ENCODE assay signal across 13 cellular contexts in the genomic region with DNA sequence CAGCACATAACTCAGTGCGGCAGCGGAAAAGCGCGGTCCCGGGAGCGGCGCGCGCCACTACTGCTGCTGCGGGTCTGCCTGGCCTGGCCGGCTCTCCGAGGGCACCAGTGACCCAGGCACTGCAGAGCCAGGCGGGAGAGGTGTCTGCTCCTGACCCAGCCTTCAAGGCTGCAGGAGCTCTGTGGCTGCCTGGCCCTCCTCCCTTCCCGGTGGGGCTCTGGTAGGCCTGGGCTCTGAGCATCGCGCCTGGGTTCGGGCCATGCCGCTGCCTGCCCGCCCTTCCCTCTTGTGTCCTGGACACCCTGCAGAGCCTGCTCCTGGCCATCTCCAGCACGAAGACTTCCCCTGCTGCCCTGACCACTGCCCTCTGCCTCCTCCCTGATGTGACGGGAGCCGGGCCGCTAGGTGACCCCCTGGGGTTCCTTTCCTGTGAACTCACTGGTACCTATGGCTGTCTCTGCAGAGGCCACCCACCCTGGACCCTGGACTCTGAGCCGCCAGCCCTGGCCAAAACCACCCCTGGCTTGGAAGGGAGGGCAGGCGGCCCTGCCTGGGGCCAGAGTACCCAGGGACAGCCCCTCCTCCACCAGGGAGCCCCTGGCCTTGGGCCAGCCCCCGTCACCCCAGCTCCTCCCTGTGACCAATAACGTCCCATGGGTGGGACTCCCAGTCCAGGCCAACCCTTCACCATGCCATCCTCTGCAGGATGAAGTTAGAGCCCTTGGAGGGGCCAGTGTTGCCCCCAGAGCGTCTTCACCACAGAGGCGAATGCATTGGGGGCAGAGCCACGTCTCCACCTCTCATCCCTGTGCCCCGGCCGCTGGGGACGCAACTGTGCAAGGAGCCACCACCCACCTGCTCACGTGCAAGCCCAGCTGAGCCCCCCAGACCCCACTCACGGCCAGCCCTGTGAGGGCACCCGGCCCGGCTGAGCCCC. TPM values are rescaled to one million over a fixed set of nuclear protein-coding genes. Genes with fewer than 3 reads are reported as not detected.
A peak's percentile ranks its signal among the peaks of the same experiment; 100 is the strongest.
DNase-seq lines count a peak whose midpoint lies in the region; ATAC-seq, FAIRE-seq and TF ChIP-seq lines count a peak whose summit lies in the region.
"Had no signal": no experiment of that assay in that cellular context is flagged by ENCODE, and none has a peak within 500 bp of the region (broad histone marks: within the 10 kb centered on the region; RNA-seq: fewer than 3 reads in every experiment).

No MANE protein-coding gene starts in this region.

- H3K9me1 ChIP-seq in K562 (ENCODE audit: control insufficient read depth, insufficient read depth, low read length): no peaks in the 10 kb centered on the region

- no peak overlapping the region for H3K4me3 Mint-ChIP-seq in stimulated activated naive B cell treated with anti-CD40 and anti-IgM and Interleukin-4, amounts not matched to agents 10 μg/mL and 1 μg/mL and 100 μg/mL, for 72 hours
- no peak overlapping the region for H3K4me3 Mint-ChIP-seq in natural killer cell
- H3K4me3 Mint-ChIP-seq: activated CD4-positive, alpha-beta T cell treated with anti-CD3 and anti-CD28 coated beads for 36 hours; activated naive CD8-positive, alpha-beta T cell treated with anti-CD3 and anti-CD28 coated beads, Interleukin-2, amount 50 U/mL, for 24 hours; CD4-positive, alpha-beta T cell had no signal

- ATAC-seq in K562 (no peak), natural killer cell (no peak)
- no peak for ATAC-seq in stimulated activated naive B cell treated with anti-CD40 and anti-IgM and Interleukin-4, amounts not matched to agents 10 μg/mL and 1 μg/mL and 100 μg/mL, for 72 hours (replicated peaks)
- ATAC-seq: activated CD4-positive, alpha-beta T cell treated with anti-CD3 and anti-CD28 coated beads for 36 hours; activated naive CD8-positive, alpha-beta T cell treated with anti-CD3 and anti-CD28 coated beads, Interleukin-2, amount 50 U/mL, for 24 hours had no signal

- no peak for TF ChIP-seq POLR2A in K562 (conservative IDR thresholded peaks at IDR 0.05)
- no peak for TF ChIP-seq POLR2A in tibial nerve (IDR thresholded peaks at IDR 0.05)

- peak overlapping the region; percentile 58 for H3K56ac ChIP-seq in mesendoderm (ENCODE audit: low read length)

- peak overlapping the region in 1 of 2 experiments; percentile 72; a peak in 2 of 4 replicates for H3K9ac ChIP-seq in K562 (ENCODE audit: insufficient read depth in 1 of 2, low read depth in 2 of 2, low read length in 2 of 2)
- peak overlapping the region; percentile 24 for H3K9ac ChIP-seq in mesendoderm (ENCODE audit: low read length)

- H4K20me1 ChIP-seq in K562 (replicated peaks; ENCODE audit: control insufficient read depth, insufficient read depth, low read length): no peaks in the 10 kb centered on the region

- H2BK15ac ChIP-seq in mesendoderm (replicated peaks; ENCODE audit: low read depth): no peak overlapping the region

- H3K23ac ChIP-seq in mesendoderm (ENCODE audit: low read length): no peak overlapping the region

- H3K27me3 ChIP-seq in K562 (ENCODE audit: control insufficient read depth in 2 of 2, insufficient read depth in 2 of 2, low read length in 2 of 2): no peaks in the 10 kb centered on the region
- H3K27me3 ChIP-seq in mesendoderm (ENCODE audit: insufficient read depth, low read length, poor library complexity): no peaks in the 10 kb centered on the region
- H3K27me3 ChIP-seq in tibial nerve: no peaks in the 10 kb centered on the region

- no peak overlapping the region for H2BK120ac ChIP-seq in mesendoderm (ENCODE audit: low read depth, low read length)

- POLR2A ChIA-PET in K562 (lab: Yijun Ruan, JAX): interaction anchor here (0.6 kb wide), 3 partner anchors 54 to 200 kb away, joined by 3 to 5 read pairs (median 3); no protein-coding TSS in a partner anchor

- no peak for TF ChIP-seq CTCF in K562 (IDR thresholded peaks at IDR 0.05 in 2 of 3, conservative IDR thresholded peaks at IDR 0.05 in 1 of 3; ENCODE audit: insufficient read depth in 2 of 3, low read depth in 1 of 3, low read length in 3 of 3)
- TF ChIP-seq CTCF in tibial nerve (IDR thresholded peaks at IDR 0.05): no peak
- no peak for TF ChIP-seq CTCF in natural killer cell (IDR thresholded peaks at IDR 0.05)

- no peaks in the 10 kb centered on the region for H3K79me2 ChIP-seq in K562 (ENCODE audit: control insufficient read depth, insufficient read depth, low read length)
- no peaks in the 10 kb centered on the region for H3K79me2 ChIP-seq in mesendoderm (ENCODE audit: control insufficient read depth, insufficient read depth, low read length)

- H2BK5ac ChIP-seq in mesendoderm (ENCODE audit: low read length): no peak overlapping the region

- no peak overlapping the region for H4K5ac ChIP-seq in mesendoderm (ENCODE audit: low read length)

- DNase-seq in NCI-H1417 (lab: John Stamatoyannopoulos, UW) (peak in 2 of 3 experiments; percentile 12 to 46), NCI-H1417 treated with DMSO at 0.1 percent for 48 hours (lab: John Stamatoyannopoulos, UW) (no peak), K562 (ENCODE audit: extremely low read depth in 1 of 4, low spot score in 3 of 4) (no peak), mesendoderm (no peak), tibial nerve (ENCODE audit: low spot score in 2 of 2) (no peak), natural killer cell (no peak), NCI-H774 (lab: John Stamatoyannopoulos, UW) (no peak)
- DNase-seq in stimulated activated naive B cell treated with anti-CD40 and anti-IgM and Interleukin-4, amounts not matched to agents 10 μg/mL and 1 μg/mL and 100 μg/mL, for 72 hours: no peak
- DNase-seq: 8988T; activated CD4-positive, alpha-beta T cell treated with anti-CD3 and anti-CD28 coated beads for 36 hours; activated naive CD8-positive, alpha-beta T cell treated with anti-CD3 and anti-CD28 coated beads, Interleukin-2, amount 50 U/mL, for 24 hours; CD4-positive, alpha-beta T cell; NCI-H1105 treated with DMSO at 0.1 percent for 48 hours had no signal

- no peak for TF ChIP-seq RAD21 in K562 (CRISPR knock-in tag; conservative IDR thresholded peaks at IDR 0.05 in 1 of 2, IDR thresholded peaks at IDR 0.05 in 1 of 2)

- H3K9me3 Mint-ChIP-seq in stimulated activated naive B cell treated with anti-CD40 and anti-IgM and Interleukin-4, amounts not matched to agents 10 μg/mL and 1 μg/mL and 100 μg/mL, for 72 hours: no peaks in the 10 kb centered on the region
- no peaks in the 10 kb centered on the region for H3K9me3 Mint-ChIP-seq in natural killer cell
- H3K9me3 Mint-ChIP-seq: activated naive CD8-positive, alpha-beta T cell treated with anti-CD3 and anti-CD28 coated beads, Interleukin-2, amount 50 U/mL, for 24 hours; CD4-positive, alpha-beta T cell had no signal

- H3K4me1 ChIP-seq in K562 (replicated peaks in 1 of 2; ENCODE audit: control insufficient read depth in 2 of 2, insufficient read depth in 2 of 2, low read length in 2 of 2): peaks cover 22 to 76% of the 10 kb centered on the region in 2 experiments
- H3K4me1 ChIP-seq in mesendoderm (ENCODE audit: control insufficient read depth, low read depth, low read length): peaks cover 6% of the 10 kb centered on the region
- H3K4me1 ChIP-seq in tibial nerve: peaks cover 0 to 60% (median 42%) of the 10 kb centered on the region in 4 donors

- FAIRE-seq in K562 (lab: Jason Lieb, UNC): no peak

- H2AK5ac ChIP-seq in mesendoderm (ENCODE audit: low read length): no peak overlapping the region

- no peak overlapping the region for H3K18ac ChIP-seq in mesendoderm (ENCODE audit: low read length)

- intact Hi-C loops in K562 (cut with micrococcal nuclease): no loop called here
- intact Hi-C loops in natural killer cell (cut with micrococcal nuclease): no loop called here

- H3K9me3 ChIP-seq in K562 (replicated peaks; ENCODE audit: control insufficient read depth, insufficient read depth, low read depth, low read length) (no peaks in the 10 kb centered on the region), tibial nerve (no peaks in the 10 kb centered on the region)

- H3K36me3 ChIP-seq in K562 (ENCODE audit: control insufficient read depth, insufficient read depth, low read length) (no peaks in the 10 kb centered on the region), mesendoderm (ENCODE audit: control insufficient read depth, insufficient read depth, low read length) (no peaks in the 10 kb centered on the region), tibial nerve (no peaks in the 10 kb centered on the region)

- no peak overlapping the region for H3K4ac ChIP-seq in mesendoderm (ENCODE audit: low read depth, low read length)

- no peak overlapping the region for H3K27ac Mint-ChIP-seq in stimulated activated naive B cell treated with anti-CD40 and anti-IgM and Interleukin-4, amounts not matched to agents 10 μg/mL and 1 μg/mL and 100 μg/mL, for 72 hours
- H3K27ac Mint-ChIP-seq in natural killer cell: no peak overlapping the region
- H3K27ac Mint-ChIP-seq: activated CD4-positive, alpha-beta T cell treated with anti-CD3 and anti-CD28 coated beads for 36 hours; activated naive CD8-positive, alpha-beta T cell treated with anti-CD3 and anti-CD28 coated beads, Interleukin-2, amount 50 U/mL, for 24 hours; CD4-positive, alpha-beta T cell had no signal

- H2AFZ ChIP-seq in K562 (ENCODE audit: low read depth, low read length): no peak overlapping the region

- no TSS peak for BruUV-seq in K562 (replicated peaks; lab: Mats Ljungman, UMichigan)

- WGBS in K562 (ENCODE audit: insufficient coverage, low coverage, missing lambda C conversion rate): 76% methylated on average over 37 of the region's 37 CpGs
- WGBS in mesendoderm (ENCODE audit: extremely low coverage, insufficient coverage, low lambda C conversion rate): no CpG with 5 or more reads among the region's 37 CpGs
- WGBS in tibial nerve, 2 donors: 84 to 85% methylated on average over 24 to 28 of the region's 37 CpGs

- H3K27me3 Mint-ChIP-seq in stimulated activated naive B cell treated with anti-CD40 and anti-IgM and Interleukin-4, amounts not matched to agents 10 μg/mL and 1 μg/mL and 100 μg/mL, for 72 hours: peaks cover 0 to 17% of the 10 kb centered on the region in 2 donors
- no peaks in the 10 kb centered on the region for H3K27me3 Mint-ChIP-seq in natural killer cell (ENCODE audit: low read depth in 2 of 2)
- H3K27me3 Mint-ChIP-seq: activated CD4-positive, alpha-beta T cell treated with anti-CD3 and anti-CD28 coated beads for 36 hours; activated naive CD8-positive, alpha-beta T cell treated with anti-CD3 and anti-CD28 coated beads, Interleukin-2, amount 50 U/mL, for 24 hours; CD4-positive, alpha-beta T cell had no signal

- in situ Hi-C loops in K562 (cut with MboI): no loop called here

- no peak overlapping the region for H3K27ac ChIP-seq in K562 (ENCODE audit: extremely low read depth, low read depth, low read length)
- H3K27ac ChIP-seq in mesendoderm (ENCODE audit: low read depth, low read length): no peak overlapping the region
- H3K27ac ChIP-seq in tibial nerve: peak overlapping the region in 3 of 4 donors; percentile 80 to 96 (median 91)

- peaks cover 10 to 31% of the 10 kb centered on the region in 2 donors for H3K4me1 Mint-ChIP-seq in stimulated activated naive B cell treated with anti-CD40 and anti-IgM and Interleukin-4, amounts not matched to agents 10 μg/mL and 1 μg/mL and 100 μg/mL, for 72 hours
- peaks cover 0 to 32% of the 10 kb centered on the region in 2 donors for H3K4me1 Mint-ChIP-seq in natural killer cell

- CTCF ChIA-PET in K562 (lab: Yijun Ruan, JAX; ENCODE audit: low intra/inter-chr PET ratio): no interaction called here

- H3K4me2 ChIP-seq in K562 (ENCODE audit: insufficient read depth, low read length) (no peak overlapping the region), mesendoderm (ENCODE audit: low read length) (no peak overlapping the region)

- TF ChIP-seq EP300 in K562 (IDR thresholded peaks at IDR 0.05; ENCODE audit: low read length) (no peak), tibial nerve (IDR thresholded peaks at IDR 0.05) (no peak)

- no peaks in the 10 kb centered on the region for H3K79me1 ChIP-seq in mesendoderm (ENCODE audit: low read length)

- no peak overlapping the region for H4K8ac ChIP-seq in mesendoderm (ENCODE audit: low read depth, low read length)

- no peaks in the 10 kb centered on the region for H3K36me3 Mint-ChIP-seq in stimulated activated naive B cell treated with anti-CD40 and anti-IgM and Interleukin-4, amounts not matched to agents 10 μg/mL and 1 μg/mL and 100 μg/mL, for 72 hours
- H3K36me3 Mint-ChIP-seq in natural killer cell: no peaks in the 10 kb centered on the region

- H3K4me3 ChIP-seq in K562 (no peak overlapping the region), mesendoderm (ENCODE audit: low read length) (no peak overlapping the region), tibial nerve (no peak overlapping the region)

RNA-seq across cellular contexts. Expression of a gene that starts 32.9 kb away (rescaled TPM):
- total RNA-seq in K562 (2011; cell fraction: chromatin; rRNA removed; ENCODE audit: low replicate concordance): 536 and 854 TPM in 2 replicates
- total RNA-seq in K562 (2011; cell fraction: nucleolus; rRNA removed): 552 and 553 TPM in 2 replicates
- total RNA-seq in K562 (2011; cell fraction: nucleoplasm; rRNA removed): 447 and 492 TPM in 2 replicates
- total RNA-seq in K562 (2014; rRNA removed) (399 and 504 TPM in 2 replicates), K562 (2014; rRNA removed; fragmentation: Illumina TruSeq; extraction: Trizol) (138 and 145 TPM in 2 replicates), K562 (2015; rRNA removed; fragmentation: Illumina TruSeq; extraction: Trizol) (166 and 171 TPM in 2 replicates), K562 (2021) (294 and 309 TPM in 2 replicates), tibial nerve (10 to 100 TPM; 48.6 to 61.4 (median 55.9) TPM), natural killer cell (10 to 100 TPM; 22.7 to 31.8 (median 27.6) TPM)
- polyA plus RNA-seq in K562 (2011; rRNA removed) (385 and 395 TPM in 2 replicates), K562 (2014; fragmentation: Illumina TruSeq; extraction: Trizol) (219 and 228 TPM in 2 replicates), K562 (2014; fragmentation: Nextera tagmentation; extraction: Ambion mirVana) (100 to 1,000 TPM in 1 of 2 experiments, 10 to 100 TPM in 1; 94.0 to 117 TPM), K562 (2014; rRNA removed) (381 and 405 TPM in 2 replicates)
- polyA plus RNA-seq in K562 (2011; cell fraction: cytosol; rRNA removed): 447 and 505 TPM in 2 replicates
- 838 and 845 TPM in 2 replicates for polyA plus RNA-seq in K562 (2011; cell fraction: nucleus; rRNA removed)
- polyA plus RNA-seq in K562 (2012): 178 and 239 TPM in 2 replicates
- polyA minus RNA-seq in K562 (2011; rRNA and poly(A)+ RNA removed): 128 and 165 TPM in 2 replicates
- 110 and 129 TPM in 2 replicates for polyA minus RNA-seq in K562 (2011; cell fraction: cytosol; rRNA and poly(A)+ RNA removed)
- 120 and 171 TPM in 2 replicates for polyA minus RNA-seq in K562 (2011; cell fraction: nucleus; rRNA and poly(A)+ RNA removed)
- polyA plus RNA-seq in mesendoderm (2013, experiment 1 of 2): 43.4 TPM
- polyA plus RNA-seq in mesendoderm (2013, experiment 2 of 2): 42.5 TPM

Comparison
In these comparisons a context has a peak if more than half of its experiments do, and no peak if none do; other contexts are left out.
1. DNase-seq: peak in NCI-H1417 (2 of 3); none in NCI-H1417 treated with DMSO at 0.1 percent for 48 hours (single experiment), K562 (0 of 4), mesendoderm (single experiment), tibial nerve (0 of 2), stimulated activated naive B cell treated with anti-CD40 and anti-IgM and Interleukin-4, amounts not matched to agents 10 μg/mL and 1 μg/mL and 100 μg/mL, for 72 hours (single experiment), natural killer cell (single experiment) and NCI-H774 (single experiment).
2. H3K27ac ChIP-seq: peak in tibial nerve (3 of 4); none in K562 (single experiment) and mesendoderm (single experiment).